ENCODE assay signal across 9 cellular contexts in the genomic region with DNA sequence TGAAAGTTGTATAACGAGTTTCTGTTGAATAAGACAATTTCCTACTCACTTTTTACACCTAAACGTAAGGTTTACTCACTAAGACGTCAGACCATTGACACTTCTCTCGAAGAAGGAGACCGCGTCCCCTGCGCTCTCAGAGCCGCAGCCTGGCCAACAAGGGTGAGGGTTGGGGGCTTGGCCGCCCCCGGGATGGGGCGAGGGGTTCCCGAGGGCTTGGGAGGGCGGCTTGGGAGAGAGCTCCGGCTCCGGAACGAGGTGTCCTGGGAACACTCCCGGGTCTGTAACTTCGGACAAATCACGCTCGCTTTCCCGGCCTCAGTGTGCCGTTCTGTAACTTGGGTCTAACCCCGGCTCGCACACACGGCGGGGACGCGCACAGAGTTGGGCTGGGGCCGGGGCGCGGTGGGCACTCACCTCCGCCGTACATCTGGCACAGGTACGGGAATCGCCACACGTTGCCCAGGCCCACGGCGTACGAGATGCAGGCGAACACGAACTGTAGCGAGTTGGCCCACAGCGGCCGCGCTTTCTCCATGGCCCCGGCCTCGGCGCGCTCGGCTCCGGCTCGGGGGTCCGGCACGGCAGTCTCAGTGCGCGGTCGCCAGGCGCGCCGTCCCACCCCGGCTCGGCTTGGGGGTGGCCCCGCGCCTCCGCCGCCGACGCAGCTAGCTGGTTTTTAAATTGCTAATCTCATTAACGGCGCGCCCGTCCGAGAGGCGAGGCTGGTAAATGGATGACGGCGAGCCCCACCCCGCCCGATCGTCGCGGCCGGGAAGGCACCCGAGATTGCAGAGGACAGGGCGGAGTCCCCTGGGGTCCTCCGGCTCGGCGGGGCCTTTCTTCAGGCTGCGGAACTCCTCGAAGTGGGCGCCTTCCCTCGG. TPM values are rescaled to one million over a fixed set of nuclear protein-coding genes. Genes with fewer than 3 reads are reported as not detected.
DNase-seq lines count a peak whose midpoint lies in the region; ATAC-seq and TF ChIP-seq lines count a peak whose summit lies in the region.
"Had no signal": no experiment of that assay in that cellular context is flagged by ENCODE, and none has a peak within 500 bp of the region (broad histone marks: within the 10 kb centered on the region; RNA-seq: fewer than 3 reads in every experiment).

A gene with protein sequence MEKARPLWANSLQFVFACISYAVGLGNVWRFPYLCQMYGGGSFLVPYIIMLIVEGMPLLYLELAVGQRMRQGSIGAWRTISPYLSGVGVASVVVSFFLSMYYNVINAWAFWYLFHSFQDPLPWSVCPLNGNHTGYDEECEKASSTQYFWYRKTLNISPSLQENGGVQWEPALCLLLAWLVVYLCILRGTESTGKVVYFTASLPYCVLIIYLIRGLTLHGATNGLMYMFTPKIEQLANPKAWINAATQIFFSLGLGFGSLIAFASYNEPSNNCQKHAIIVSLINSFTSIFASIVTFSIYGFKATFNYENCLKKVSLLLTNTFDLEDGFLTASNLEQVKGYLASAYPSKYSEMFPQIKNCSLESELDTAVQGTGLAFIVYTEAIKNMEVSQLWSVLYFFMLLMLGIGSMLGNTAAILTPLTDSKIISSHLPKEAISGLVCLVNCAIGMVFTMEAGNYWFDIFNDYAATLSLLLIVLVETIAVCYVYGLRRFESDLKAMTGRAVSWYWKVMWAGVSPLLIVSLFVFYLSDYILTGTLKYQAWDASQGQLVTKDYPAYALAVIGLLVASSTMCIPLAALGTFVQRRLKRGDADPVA (minus strand): TSS at position 655 of the 884 bp plus-strand sequence. CDS start 117 bp downstream, at position 538.

- no peak within 1 kb of the TSS for H3K27ac Mint-ChIP-seq in MCF 10A (ENCODE audit: low read depth, unreplicated experiment)
- H3K27ac Mint-ChIP-seq in type B pancreatic cell = peak within 1 kb of the TSS; percentile 32

- 1% methylated on average over 83 to 87 of the region's 91 CpGs for WGBS in mesodermal cell (ENCODE audit: insufficient coverage in 2 of 2), 2 experiments

- BruUV-seq in MCF 10A (replicated peaks; lab: Mats Ljungman, UMichigan) = no TSS peak

- H3K27me3 ChIP-seq in breast epithelium (peaks cover 3 to 16% of the 10 kb centered on the region in 2 donors), colonic mucosa (peaks cover 14% of the 10 kb centered on the region)

- H3K9me3 ChIP-seq in breast epithelium (no peaks in the 10 kb centered on the region), colonic mucosa (no peaks in the 10 kb centered on the region), mesodermal cell (ENCODE audit: control insufficient read depth, low read length) (no peaks in the 10 kb centered on the region)

- H3K36me3 ChIP-seq in breast epithelium = no peaks in the 10 kb centered on the region
- no peaks in the 10 kb centered on the region for H3K36me3 ChIP-seq in colonic mucosa
- H3K36me3 ChIP-seq in mesodermal cell (ENCODE audit: control insufficient read depth, insufficient read depth, low read length) = no peaks in the 10 kb centered on the region

- no peaks in the 10 kb centered on the region for H3K36me3 Mint-ChIP-seq in MCF 10A (ENCODE audit: insufficient read depth, unreplicated experiment)
- no peaks in the 10 kb centered on the region for H3K36me3 Mint-ChIP-seq in type B pancreatic cell

- no peaks in the 10 kb centered on the region for H3K9me3 Mint-ChIP-seq in MCF 10A (ENCODE audit: unreplicated experiment)
- no peaks in the 10 kb centered on the region for H3K9me3 Mint-ChIP-seq in type B pancreatic cell

- H3K4me3 ChIP-seq in breast epithelium (peak within 1 kb of the TSS; percentile 36 to 70 (median 56)), colonic mucosa (peak within 1 kb of the TSS; percentile 54), mesodermal cell (ENCODE audit: extremely low read depth, insufficient read depth, low read length, poor library complexity, severe bottlenecking) (peak within 1 kb of the TSS; percentile 29)

- intact Hi-C loops in breast epithelium (cut with DNase I; ENCODE audit: low total_unique reads) (no loop called here), MCF 10A (cut with micrococcal nuclease) (no loop called here), colonic mucosa (cut with DNase I) (no loop called here)

- ATAC-seq in HG03460 (IDR thresholded peaks at IDR 0.05; ENCODE audit: unreplicated experiment) = no peak

- H3K4me1 ChIP-seq in breast epithelium = no peaks in the 10 kb centered on the region
- H3K4me1 ChIP-seq in colonic mucosa = peaks cover 8% of the 10 kb centered on the region
- H3K4me1 ChIP-seq in mesodermal cell (ENCODE audit: control insufficient read depth, insufficient read depth, low read length, poor library complexity, severe bottlenecking) = no peaks in the 10 kb centered on the region

- peaks cover 41% of the 10 kb centered on the region for H3K27me3 Mint-ChIP-seq in MCF 10A (ENCODE audit: insufficient read depth, unreplicated experiment)
- H3K27me3 Mint-ChIP-seq in type B pancreatic cell = peaks cover 73% of the 10 kb centered on the region

- TF ChIP-seq CTCF in breast epithelium (IDR thresholded peaks at IDR 0.05) (no peak), MCF 10A (IDR thresholded peaks at IDR 0.05; ENCODE audit: unreplicated experiment) (no peak), colonic mucosa (IDR thresholded peaks at IDR 0.05) (no peak), type B pancreatic cell (conservative IDR thresholded peaks at IDR 0.05) (no peak), GM10266 (IDR thresholded peaks at IDR 0.05; ENCODE audit: control insufficient read depth, insufficient read depth, low read depth, missing control alignments) (no peak)

- CTCF ChIA-PET in MCF 10A (lab: Yijun Ruan, JAX) = no interaction called here

- POLR2A ChIA-PET in MCF 10A (lab: Yijun Ruan, JAX) = no interaction called here

- H3K27ac ChIP-seq in breast epithelium (no peak within 1 kb of the TSS), colonic mucosa (no peak within 1 kb of the TSS), mesodermal cell (ENCODE audit: low read depth, low read length, severe bottlenecking) (no peak within 1 kb of the TSS)

- H3K4me3 Mint-ChIP-seq in MCF 10A (ENCODE audit: unreplicated experiment) (no peak within 1 kb of the TSS), type B pancreatic cell (peak within 1 kb of the TSS; percentile 80)

- peak within 1 kb of the TSS; percentile 4 to 50 for H3K9ac ChIP-seq in colonic mucosa (ENCODE audit: low read depth in 2 of 2, low read length in 2 of 2)

- TF ChIP-seq POLR2A in breast epithelium (IDR thresholded peaks at IDR 0.05) = no peak

- DNase-seq in breast epithelium (ENCODE audit: low spot score in 2 of 2) (no peak), MCF 10A (ENCODE audit: unreplicated experiment) (no peak), colonic mucosa (peak; percentile 65), type B pancreatic cell (ENCODE audit: extremely low spot score, unreplicated experiment) (peak; percentile 70), NCI-H1105 (lab: John Stamatoyannopoulos, UW) (no peak), GM10266 (ENCODE audit: extremely low spot score) (no peak)
- DNase-seq: T1000 had no signal

- H3K4me1 Mint-ChIP-seq in MCF 10A (ENCODE audit: insufficient read depth, unreplicated experiment) (no peaks in the 10 kb centered on the region), type B pancreatic cell (ENCODE audit: unreplicated experiment) (peaks cover 14% of the 10 kb centered on the region)

RNA-seq across cellular contexts. Expression of the gene that starts here (rescaled TPM):
- total RNA-seq in breast epithelium (1 to 10 TPM in 1 of 3 donors, under 1 TPM in 2; 0.16 to 1.2 (median 0.33) TPM), MCF 10A (2022) (not detected in 2 replicates), colonic mucosa (1 to 10 TPM; 4.2 to 4.4 TPM), type B pancreatic cell (ENCODE audit: low replicate concordance) (1.5 and 3.2 TPM in 2 replicates)
- 0.11 TPM for polyA plus RNA-seq in mesodermal cell (2013, experiment 1 of 2)
- not detected for polyA plus RNA-seq in mesodermal cell (2013, experiment 2 of 2)

Comparison
In these comparisons a context has a peak if more than half of its experiments do, and no peak if none do; other contexts are left out.
1. DNase-seq: peak in colonic mucosa (single experiment) and type B pancreatic cell (single experiment); none in breast epithelium (0 of 2), MCF 10A (single experiment), NCI-H1105 (single experiment) and GM10266 (single experiment).
2. Peak in every context shown above with its lines, with median percentiles within 50 percentile points of each other: H3K4me3 ChIP-seq.